Comparison of ENCODE assay signal across 24 cellular contexts in genomic region chr13:110590577-110590976, GRCh38. TPM values are rescaled to one million over a fixed set of nuclear protein-coding genes. Genes with fewer than 3 reads are reported as not detected.
DNase-seq lines count a peak whose midpoint lies in the region; ATAC-seq, FAIRE-seq and TF ChIP-seq lines count a peak whose summit lies in the region.
"Had no signal": no experiment of that assay in that cellular context is flagged by ENCODE, and none has a peak within 500 bp of the region (broad histone marks: within the 10 kb centered on the region; RNA-seq: fewer than 3 reads in every experiment).

No MANE protein-coding gene starts in this region.

- TF ChIP-seq CTCF in MCF 10A (IDR thresholded peaks at IDR 0.05; ENCODE audit: unreplicated experiment) = no peak
- TF ChIP-seq CTCF in kidney (IDR thresholded peaks at IDR 0.05; ENCODE audit: borderline replicate concordance, extremely low read depth, insufficient read depth) = no peak

- intact Hi-C loops in MCF 10A (cut with micrococcal nuclease) = loop anchor here (10.0 kb wide), 3 partner anchors 324 to 444 kb away; partner anchors contain the start of gene ANKRD10
- intact Hi-C loops in kidney (cut with DNase I) = loop anchor here (10.0 kb wide), 1 partner anchor 224 kb away; no protein-coding TSS in a partner anchor

- no peak overlapping the region for H4K8ac ChIP-seq in trophoblast cell (ENCODE audit: low read depth, low read length)

- H3K79me2 ChIP-seq in trophoblast cell (ENCODE audit: control insufficient read depth, insufficient read depth, low read length, poor library complexity) = no peaks in the 10 kb centered on the region

- no peak overlapping the region for H2BK12ac ChIP-seq in trophoblast cell (ENCODE audit: low read length)

- no peak overlapping the region for H2BK5ac ChIP-seq in trophoblast cell (ENCODE audit: low read depth, low read length, poor library complexity)

- WGBS in trophoblast cell (ENCODE audit: extremely low coverage, insufficient coverage, insufficient read length) = no CpG with 5 or more reads among the region's 6 CpGs

- H3K9ac ChIP-seq in kidney (ENCODE audit: low read length in 2 of 2) (no peak overlapping the region), trophoblast cell (ENCODE audit: low read length) (no peak overlapping the region)
- H3K9ac ChIP-seq: BLaER1 treated with 17β-estradiol and CSF1 and Interleukin-3, amounts not matched to agents 10 nM and 100 nM had no signal

- no peaks in the 10 kb centered on the region for H3K36me3 Mint-ChIP-seq in MCF 10A (ENCODE audit: insufficient read depth, unreplicated experiment)
- H3K36me3 Mint-ChIP-seq: activated naive CD4-positive, alpha-beta T cell treated with anti-CD3 and anti-CD28 coated beads, Interleukin-2, amount 50 U/mL, for 72 hours had no signal

- H3K36me3 ChIP-seq in kidney (ENCODE audit: control insufficient read depth in 1 of 2, insufficient read depth in 2 of 2, low read length in 2 of 2) = no peaks in the 10 kb centered on the region
- no peaks in the 10 kb centered on the region for H3K36me3 ChIP-seq in trophoblast cell (ENCODE audit: control insufficient read depth in 1 of 2, insufficient read depth in 2 of 2, low read length in 2 of 2)
- H3K36me3 ChIP-seq in MG63 = no peaks in the 10 kb centered on the region
- H3K36me3 ChIP-seq: BLaER1 treated with 17β-estradiol and CSF1 and Interleukin-3, amounts not matched to agents 10 nM and 100 nM; HAP-1; heart right ventricle; prostate gland had no signal

- H3K4me3 Mint-ChIP-seq in MCF 10A (ENCODE audit: unreplicated experiment) = no peak overlapping the region
- H3K4me3 Mint-ChIP-seq: activated T-helper 17 cell treated with anti-CD3 and anti-CD28 coated beads, Interleukin-2, amount 50 U/mL, for 72 hours had no signal

- H3K27ac ChIP-seq in kidney (ENCODE audit: low read depth in 2 of 2, low read length in 2 of 2) = no peak overlapping the region
- no peak overlapping the region for H3K27ac ChIP-seq in trophoblast cell (ENCODE audit: low read depth, low read length)
- H3K27ac ChIP-seq: BLaER1 treated with 17β-estradiol and CSF1 and Interleukin-3, amounts not matched to agents 10 nM and 100 nM; dorsolateral prefrontal cortex; heart right ventricle; prostate gland had no signal

- FAIRE-seq in kidney (lab: Jason Lieb, UNC) = no peak
- FAIRE-seq: GM12891 had no signal

- H3K18ac ChIP-seq in trophoblast cell (ENCODE audit: low read length) = no peak overlapping the region

- H3K4me1 Mint-ChIP-seq in MCF 10A (ENCODE audit: insufficient read depth, unreplicated experiment) = peaks cover 10% of the 10 kb centered on the region
- H3K4me1 Mint-ChIP-seq: activated T-helper 17 cell treated with anti-CD3 and anti-CD28 coated beads, Interleukin-2, amount 50 U/mL, for 72 hours had no signal

- H4K91ac ChIP-seq in trophoblast cell (ENCODE audit: low read depth, low read length) = no peak overlapping the region

- POLR2A ChIA-PET in MCF 10A (lab: Yijun Ruan, JAX) = interaction anchor here (0.6 to 1.7 kb wide), 4 partner anchors 29 to 125 kb away, joined by 3 to 5 read pairs (median 4); partner anchors contain the start of gene RAB20

- H3K27me3 Mint-ChIP-seq in MCF 10A (ENCODE audit: insufficient read depth, unreplicated experiment) = no peaks in the 10 kb centered on the region

- no peak overlapping the region for H2AK5ac ChIP-seq in trophoblast cell (ENCODE audit: low read length)

- no peak overlapping the region for H2AFZ ChIP-seq in trophoblast cell (ENCODE audit: insufficient read depth, low read length, poor library complexity)

- no peaks in the 10 kb centered on the region for H3K27me3 ChIP-seq in trophoblast cell (ENCODE audit: insufficient read depth, low read length)
- no peaks in the 10 kb centered on the region for H3K27me3 ChIP-seq in MG63
- H3K27me3 ChIP-seq: BLaER1 treated with 17β-estradiol and CSF1 and Interleukin-3, amounts not matched to agents 10 nM and 100 nM; heart right ventricle had no signal

- H3K9me3 ChIP-seq in kidney (ENCODE audit: control insufficient read depth in 1 of 2, low read length in 2 of 2) (no peaks in the 10 kb centered on the region), trophoblast cell (ENCODE audit: insufficient read depth, low read depth, low read length) (no peaks in the 10 kb centered on the region), MG63 (no peaks in the 10 kb centered on the region)
- H3K9me3 ChIP-seq: BLaER1 treated with 17β-estradiol and CSF1 and Interleukin-3, amounts not matched to agents 10 nM and 100 nM; HAP-1; heart right ventricle; prostate gland had no signal

- H3K14ac ChIP-seq in trophoblast cell (ENCODE audit: low read length) = no peak overlapping the region

- H2BK120ac ChIP-seq in trophoblast cell (ENCODE audit: insufficient read depth, low read length, poor library complexity) = no peak overlapping the region

- peak; percentile 71 for DNase-seq in HT-29 (ENCODE audit: low spot score)
- DNase-seq in MCF 10A (ENCODE audit: unreplicated experiment) = peak; percentile 32
- DNase-seq in kidney = peak; percentile 73
- peak; percentile 80 to 92 for DNase-seq in trophoblast cell
- no peak for DNase-seq in NCI-H510A treated with DMSO at 0.1 percent for 48 hours (lab: John Stamatoyannopoulos, UW)
- no peak for DNase-seq in MG63
- no peak for DNase-seq in DMS 273 treated with DMSO at 0.1 percent for 48 hours (lab: John Stamatoyannopoulos, UW)
- DNase-seq: activated CD4-positive, alpha-beta T cell treated with anti-CD3 and anti-CD28 coated beads, Interleukin-2, amount 50 U/mL, for 1 hour; anterior cingulate cortex; central memory CD4-positive, alpha-beta T cell; dorsolateral prefrontal cortex; heart right ventricle; NCI-H1436 treated with DMSO at 0.1 percent for 48 hours; PC-3; SHP77 treated with DMSO at 0.1 percent for 48 hours; substantia nigra; T-helper 9 cell had no signal

- no peak overlapping the region for H3K4me2 ChIP-seq in trophoblast cell (ENCODE audit: low read length)
- H3K4me2 ChIP-seq: BLaER1 treated with 17β-estradiol and CSF1 and Interleukin-3, amounts not matched to agents 10 nM and 100 nM had no signal

- no peak overlapping the region for H4K12ac ChIP-seq in trophoblast cell (ENCODE audit: low read depth, low read length)

- no peaks in the 10 kb centered on the region for H3K9me3 Mint-ChIP-seq in MCF 10A (ENCODE audit: unreplicated experiment)
- H3K9me3 Mint-ChIP-seq: activated naive CD4-positive, alpha-beta T cell treated with anti-CD3 and anti-CD28 coated beads, Interleukin-2, amount 50 U/mL, for 72 hours; activated T-helper 17 cell treated with anti-CD3 and anti-CD28 coated beads, Interleukin-2, amount 50 U/mL, for 72 hours had no signal

- H3K4me3 ChIP-seq in kidney (ENCODE audit: low read length in 2 of 2) (no peak overlapping the region), trophoblast cell (ENCODE audit: low read depth, low read length) (no peak overlapping the region), MG63 (no peak overlapping the region)
- H3K4me3 ChIP-seq: BLaER1 treated with 17β-estradiol and CSF1 and Interleukin-3, amounts not matched to agents 10 nM and 100 nM; dorsolateral prefrontal cortex; HAP-1; heart right ventricle; prostate gland had no signal

- H3K23ac ChIP-seq in trophoblast cell (ENCODE audit: low read length) = no peak overlapping the region

- CTCF ChIA-PET in MCF 10A (lab: Yijun Ruan, JAX) = interaction anchor here (0.6 to 2.1 kb wide), 4 partner anchors 20 to 286 kb away, joined by 3 to 6 read pairs (median 4); no protein-coding TSS in a partner anchor

- peaks cover 0 to 4% of the 10 kb centered on the region in 2 donors for H3K4me1 ChIP-seq in kidney (ENCODE audit: control insufficient read depth in 1 of 2, insufficient read depth in 1 of 2, low read depth in 1 of 2, low read length in 2 of 2)
- H3K4me1 ChIP-seq in trophoblast cell (ENCODE audit: control insufficient read depth in 1 of 2, insufficient read depth in 2 of 2, low read length in 2 of 2) = peaks cover 5 to 6% of the 10 kb centered on the region in 2 experiments
- H3K4me1 ChIP-seq: BLaER1 treated with 17β-estradiol and CSF1 and Interleukin-3, amounts not matched to agents 10 nM and 100 nM; HAP-1; heart right ventricle; prostate gland had no signal

- no peak overlapping the region for H3K27ac Mint-ChIP-seq in MCF 10A (ENCODE audit: low read depth, unreplicated experiment)
- H3K27ac Mint-ChIP-seq: activated T-helper 17 cell treated with anti-CD3 and anti-CD28 coated beads, Interleukin-2, amount 50 U/mL, for 72 hours had no signal

- ATAC-seq in HG02885 (IDR thresholded peaks at IDR 0.05; ENCODE audit: poor library complexity, unreplicated experiment) = no peak
- ATAC-seq: activated naive CD4-positive, alpha-beta T cell treated with anti-CD3 and anti-CD28 coated beads, Interleukin-2, amount 50 U/mL, for 72 hours; activated T-helper 17 cell treated with anti-CD3 and anti-CD28 coated beads, Interleukin-2, amount 50 U/mL, for 72 hours; PC-3 had no signal

- no peak overlapping the region for H3K4ac ChIP-seq in trophoblast cell (ENCODE audit: low read depth, low read length)

- H3K79me1 ChIP-seq in trophoblast cell (ENCODE audit: low read length) = no peaks in the 10 kb centered on the region

- no TSS peak for BruUV-seq in MCF 10A (replicated peaks; lab: Mats Ljungman, UMichigan)

RNA-seq across cellular contexts. Expression of gene NAXD, which starts 24.8 kb away (rescaled TPM):
- 43.3 and 44.5 TPM in 2 replicates for total RNA-seq in HT-29 (2014; rRNA removed; shearing (Covaris generic))
- 27.7 and 28.3 TPM in 2 replicates for total RNA-seq in MCF 10A (2022)
- total RNA-seq in kidney = 37.9 TPM
- 52.7 TPM for polyA plus RNA-seq in kidney (ENCODE audit: insufficient read depth, low read depth, low replicate concordance)
- polyA plus RNA-seq in trophoblast cell (2013) = 20.5 TPM in 2 replicates
- total RNA-seq in MG63 (2014; rRNA removed; shearing (Covaris generic); ENCODE audit: low replicate concordance) = 11.7 and 12.3 TPM in 2 replicates

RNA-seq across cellular contexts. Expression of gene RAB20, which starts 29.1 kb away (rescaled TPM):
- 145 and 147 TPM in 2 replicates for total RNA-seq in HT-29 (2014; rRNA removed; shearing (Covaris generic))
- total RNA-seq in MCF 10A (2022) = 1.7 and 2.8 TPM in 2 replicates
- total RNA-seq in kidney = 33.6 TPM
- 47.7 TPM for polyA plus RNA-seq in kidney (ENCODE audit: insufficient read depth, low read depth, low replicate concordance)
- 29.9 and 30.6 TPM in 2 replicates for polyA plus RNA-seq in trophoblast cell (2013)
- 0.36 and 1.3 TPM in 2 replicates for total RNA-seq in MG63 (2014; rRNA removed; shearing (Covaris generic); ENCODE audit: low replicate concordance)

Comparison
In these comparisons a context has a peak if more than half of its experiments do, and no peak if none do; other contexts are left out.
1. DNase-seq: peak in HT-29 (single experiment), MCF 10A (single experiment), kidney (single experiment) and trophoblast cell (2 of 2); none in NCI-H510A treated with DMSO at 0.1 percent for 48 hours (single experiment), MG63 (single experiment) and DMS 273 treated with DMSO at 0.1 percent for 48 hours (single experiment).